ENCODE assay signal across 9 cellular contexts in the genomic region with DNA sequence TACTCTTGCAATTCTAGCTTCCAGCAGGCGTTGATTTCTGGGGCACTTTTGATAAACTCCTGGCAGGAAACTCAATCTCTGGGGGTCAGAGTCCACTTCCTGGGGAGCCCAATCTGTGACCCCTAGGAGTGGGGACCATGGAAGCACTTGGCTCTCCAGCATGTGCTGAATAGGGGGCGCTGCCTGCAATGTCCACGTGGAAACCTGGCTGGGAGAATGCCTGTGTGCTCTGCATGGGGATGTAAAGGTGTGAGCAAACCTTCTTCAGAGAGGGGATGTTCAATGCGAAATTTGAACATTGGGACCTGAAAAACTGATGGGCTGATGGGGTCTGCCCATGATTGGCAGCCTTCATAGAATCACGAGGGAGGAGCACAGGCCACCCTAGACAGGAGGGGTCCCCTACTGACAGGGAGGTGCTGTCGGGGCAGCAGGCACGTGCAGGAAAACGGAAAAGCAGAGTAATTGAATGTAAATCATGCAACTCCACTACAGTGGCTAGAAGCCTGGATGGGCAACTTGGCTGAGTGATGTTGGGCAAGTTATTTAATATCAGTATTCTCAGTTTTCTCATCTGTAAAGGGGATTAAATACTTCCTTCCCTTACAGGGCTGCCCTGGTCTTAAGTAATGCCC. TPM values are rescaled to one million over a fixed set of nuclear protein-coding genes. Genes with fewer than 3 reads are reported as not detected.
A peak's percentile ranks its signal among the peaks of the same experiment; 100 is the strongest.
DNase-seq lines count a peak whose midpoint lies in the region; ATAC-seq, FAIRE-seq and TF ChIP-seq lines count a peak whose summit lies in the region.
"Had no signal": no experiment of that assay in that cellular context is flagged by ENCODE, and none has a peak within 500 bp of the region (broad histone marks: within the 10 kb centered on the region; RNA-seq: fewer than 3 reads in every experiment).

No MANE protein-coding gene starts in this region.

- H3K4me3 ChIP-seq in DOHH2 (ENCODE audit: low read length) (peak overlapping the region; percentile 67), A673 (ENCODE audit: low read depth, low read length, poor library complexity, severe bottlenecking) (no peak overlapping the region)

- peak overlapping the region; percentile 32 for H3K4me3 Mint-ChIP-seq in dendritic cell treated with granulocyte-macrophage colony-stimulating factor and Interleukin-4, amounts not matched to agents 40 ng/mL and 50 ng/mL, for 4 days

- peak overlapping the region; percentile 78 for H3K27ac ChIP-seq in DOHH2 (ENCODE audit: low read depth, low read length)
- no peak overlapping the region for H3K27ac ChIP-seq in A673 (ENCODE audit: low read depth, low read length, poor library complexity, severe bottlenecking)

- H3K27me3 ChIP-seq in DOHH2 (ENCODE audit: control insufficient read depth, low read length) (no peaks in the 10 kb centered on the region), A673 (replicated peaks; ENCODE audit: insufficient read depth, low read depth, low read length, poor library complexity) (no peaks in the 10 kb centered on the region)

- H3K4me1 ChIP-seq in DOHH2 (ENCODE audit: control insufficient read depth, low read length): peaks cover 71% of the 10 kb centered on the region
- no peaks in the 10 kb centered on the region for H3K4me1 ChIP-seq in A673 (ENCODE audit: insufficient read depth, low read length, poor library complexity, severe bottlenecking)

- POLR2A ChIA-PET in A673 (lab: Charles Lee; ENCODE audit: low non-redundant PET): no interaction called here

- H3K36me3 ChIP-seq in DOHH2 (ENCODE audit: control insufficient read depth, low read length) (peaks cover 9% of the 10 kb centered on the region), A673 (ENCODE audit: insufficient read depth, low read length, poor library complexity, severe bottlenecking) (no peaks in the 10 kb centered on the region)

- H3K4me1 Mint-ChIP-seq in dendritic cell treated with granulocyte-macrophage colony-stimulating factor and Interleukin-4, amounts not matched to agents 40 ng/mL and 50 ng/mL, for 4 days (ENCODE audit: low read depth): peaks cover 39% of the 10 kb centered on the region

- intact Hi-C loops in dendritic cell treated with granulocyte-macrophage colony-stimulating factor and Interleukin-4, amounts not matched to agents 40 ng/mL and 50 ng/mL, for 4 days (cut with micrococcal nuclease): loop anchor here (2.0 to 10.0 kb wide), 3 partner anchors 44 to 78 kb away; a partner anchor contains a TSS
- intact Hi-C loops in A673 (cut with micrococcal nuclease; ENCODE audit: unreplicated experiment): no loop called here

- peak; percentile 52 for TF ChIP-seq CTCF in DOHH2 (IDR thresholded peaks at IDR 0.05; ENCODE audit: low read depth, low read length, poor library complexity, severe bottlenecking)
- no peak for TF ChIP-seq CTCF in A673 (conservative IDR thresholded peaks at IDR 0.05; ENCODE audit: low read depth, low read length)

- H3K27ac Mint-ChIP-seq in dendritic cell treated with granulocyte-macrophage colony-stimulating factor and Interleukin-4, amounts not matched to agents 40 ng/mL and 50 ng/mL, for 4 days: peak overlapping the region; percentile 87

- H3K4me2 ChIP-seq in DOHH2 (ENCODE audit: low read length): peak overlapping the region; percentile 85

- H3K79me2 ChIP-seq in DOHH2 (ENCODE audit: control insufficient read depth, low read length): no peaks in the 10 kb centered on the region

- H3K9me2 ChIP-seq in DOHH2 (replicated peaks; ENCODE audit: control insufficient read depth, low read length): no peaks in the 10 kb centered on the region

- no peaks in the 10 kb centered on the region for H3K27me3 Mint-ChIP-seq in dendritic cell treated with granulocyte-macrophage colony-stimulating factor and Interleukin-4, amounts not matched to agents 40 ng/mL and 50 ng/mL, for 4 days

- DNase-seq in superior temporal gyrus (ENCODE audit: extremely low spot score) (no peak), A673 (ENCODE audit: low spot score) (no peak), HT-29 (ENCODE audit: low spot score) (no peak), RCC 7860 (ENCODE audit: low spot score) (no peak)
- DNase-seq: DMS 273 treated with DMSO at 0.1 percent for 48 hours had no signal

- peak; percentile 7 for ATAC-seq in GM21381 (IDR thresholded peaks at IDR 0.05; ENCODE audit: unreplicated experiment)
- ATAC-seq in HG03159 (IDR thresholded peaks at IDR 0.05; ENCODE audit: unreplicated experiment): peak; percentile 14

- no peaks in the 10 kb centered on the region for H4K20me1 ChIP-seq in DOHH2 (ENCODE audit: control insufficient read depth, insufficient read depth, low read depth, low read length)

- no peaks in the 10 kb centered on the region for H3K9me3 ChIP-seq in DOHH2 (ENCODE audit: control insufficient read depth, insufficient read depth, low read length)
- H3K9me3 ChIP-seq in A673 (ENCODE audit: low read depth, low read length, poor library complexity, severe bottlenecking): no peaks in the 10 kb centered on the region

- peaks cover 10% of the 10 kb centered on the region for H3F3A ChIP-seq in DOHH2 (ENCODE audit: control insufficient read depth, insufficient read depth)

- CTCF ChIA-PET in A673 (lab: Charles Lee): no interaction called here

- FAIRE-seq in RCC 7860 (lab: Jason Lieb, UNC): no peak

- BruUV-seq in A673 (replicated peaks; lab: Mats Ljungman, UMichigan): no TSS peak

- H3K36me3 Mint-ChIP-seq in dendritic cell treated with granulocyte-macrophage colony-stimulating factor and Interleukin-4, amounts not matched to agents 40 ng/mL and 50 ng/mL, for 4 days (ENCODE audit: low read depth): peaks cover 6% of the 10 kb centered on the region

- H3K9me3 Mint-ChIP-seq in dendritic cell treated with granulocyte-macrophage colony-stimulating factor and Interleukin-4, amounts not matched to agents 40 ng/mL and 50 ng/mL, for 4 days: no peaks in the 10 kb centered on the region

RNA-seq across cellular contexts. Expression of a gene that starts 47.8 kb away (rescaled TPM):
- total RNA-seq in A673 (2021): 33.4 and 34.2 TPM in 2 replicates
- total RNA-seq in HT-29 (2014; rRNA removed; shearing (Covaris generic)): 26.5 and 28.4 TPM in 2 replicates
